Comparison of ENCODE assay signal across 1 cellular context in genomic region chr11:65931773-65932557, GRCh38.
TF ChIP-seq lines count a peak whose summit lies in the region.

No MANE protein-coding gene starts in this region.

TF ChIP-seq in IMR-90, 13 proteins besides CTCF, POLR2A, EP300 and RAD21:
- no peak for TF ChIP-seq MAFK (IDR thresholded peaks at IDR 0.05; ENCODE audit: low read depth, low read length)
- no peak for TF ChIP-seq MXI1 (IDR thresholded peaks at IDR 0.05; ENCODE audit: borderline replicate concordance, low read depth, low read length)
- TF ChIP-seq SMC3 (IDR thresholded peaks at IDR 0.05; ENCODE audit: low read depth, low read length) = no peak
- no peak for TF ChIP-seq ELK1 (IDR thresholded peaks at IDR 0.05; ENCODE audit: borderline replicate concordance, low read depth, low read length)
- no peak for TF ChIP-seq USF2 (IDR thresholded peaks at IDR 0.05; ENCODE audit: low read depth, low read length)
- no peak for TF ChIP-seq CHD1 (IDR thresholded peaks at IDR 0.05; ENCODE audit: low read depth, low read length)
- no peak for TF ChIP-seq NFE2L2 (IDR thresholded peaks at IDR 0.05; ENCODE audit: low read depth, low read length)
- no peak for TF ChIP-seq MAZ (IDR thresholded peaks at IDR 0.05; ENCODE audit: borderline replicate concordance, low read depth, low read length)
- TF ChIP-seq RFX5 (IDR thresholded peaks at IDR 0.05; ENCODE audit: low read depth, low read length) = no peak
- TF ChIP-seq CEBPB (IDR thresholded peaks at IDR 0.05; ENCODE audit: low read depth, low read length) = no peak
- TF ChIP-seq FOS (IDR thresholded peaks at IDR 0.05; ENCODE audit: low read depth, low read length) = no peak
- TF ChIP-seq RCOR1 (IDR thresholded peaks at IDR 0.05; ENCODE audit: insufficient replicate concordance, low read length) = no peak
- TF ChIP-seq BHLHE40 (IDR thresholded peaks at IDR 0.05; ENCODE audit: low read depth, low read length) = no peak
